8 cellular contexts compared by ENCODE assay signal in the genomic region with DNA sequence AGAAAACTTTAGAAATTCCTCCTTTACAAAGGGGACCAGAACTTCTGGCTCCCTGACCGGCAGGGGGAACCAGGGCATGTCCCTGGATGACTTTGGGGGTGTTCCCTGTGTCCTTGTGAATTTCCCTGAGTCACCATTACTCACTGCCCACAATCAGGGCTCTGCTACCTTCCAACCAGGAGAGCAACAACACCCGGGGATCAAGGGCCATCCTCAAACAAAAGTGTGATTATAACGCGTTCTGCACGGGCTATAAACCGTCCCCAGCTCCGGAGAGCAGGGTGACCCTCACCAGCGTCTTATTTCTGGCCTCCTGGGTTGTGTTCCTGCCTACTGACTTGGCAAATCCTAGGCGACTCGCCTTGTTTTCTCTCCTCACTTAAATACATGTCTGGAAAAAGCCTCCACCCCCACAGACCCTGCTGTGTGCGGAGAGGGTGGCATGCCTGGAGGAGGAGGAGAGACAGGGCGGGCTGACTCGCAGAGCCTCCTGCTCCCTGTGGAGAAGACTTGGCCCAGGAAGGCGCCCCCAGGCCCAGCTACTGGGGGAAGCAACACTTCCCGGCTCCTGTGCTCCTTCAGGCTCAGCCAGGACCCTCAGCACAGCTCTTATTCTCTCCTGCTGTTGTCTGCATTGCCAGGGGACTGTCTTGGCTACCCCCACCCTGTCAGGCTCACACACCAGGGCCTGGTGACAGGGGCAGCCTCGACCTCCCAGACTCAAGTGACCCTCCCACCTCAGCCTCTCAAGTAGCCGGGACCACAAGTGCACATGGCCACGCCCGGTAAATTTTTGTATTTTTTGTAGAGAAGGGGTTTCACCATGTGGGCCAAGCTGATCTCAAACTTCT. TPM values are rescaled to one million over a fixed set of nuclear protein-coding genes. Genes with fewer than 3 reads are reported as not detected.
DNase-seq lines count a peak whose midpoint lies in the region; ATAC-seq and TF ChIP-seq lines count a peak whose summit lies in the region.

No MANE protein-coding gene starts in this region.

- intact Hi-C loops in A673 (cut with micrococcal nuclease; ENCODE audit: unreplicated experiment), result loop anchor here (1.0 kb wide), 1 partner anchor 112 kb away; no protein-coding TSS in a partner anchor

- no peaks in the 10 kb centered on the region for H4K20me1 ChIP-seq in GM23338 (replicated peaks; ENCODE audit: insufficient read depth)
- no peaks in the 10 kb centered on the region for H4K20me1 ChIP-seq in SK-N-SH (ENCODE audit: insufficient read depth)

- peak; percentile 91 for DNase-seq in A673 (ENCODE audit: low spot score)
- peak; percentile 94 for DNase-seq in GM23338 (ENCODE audit: low spot score)
- DNase-seq in SK-N-SH, result no peak
- peak; percentile 96 for DNase-seq in fibroblast of pulmonary artery (ENCODE audit: low read depth)
- peak; percentile 39 for DNase-seq in neural crest cell (ENCODE audit: low read depth, low spot score)
- no peak for DNase-seq in activated naive CD4-positive, alpha-beta T cell treated with anti-CD3 and anti-CD28 coated beads, Interleukin-2, amount 10 ng/mL, durations not matched to agents 7 days and 5 days

- H3K27ac ChIP-seq in A673 (ENCODE audit: low read depth, low read length, poor library complexity, severe bottlenecking) (peak overlapping the region; percentile 79), GM23338 (ENCODE audit: low read depth) (peak overlapping the region; percentile 98), SK-N-SH (ENCODE audit: low read depth in 2 of 2, low read length in 1 of 2) (peak overlapping the region; percentile 72 to 96)

- H3K4me3 ChIP-seq in A673 (ENCODE audit: low read depth, low read length, poor library complexity, severe bottlenecking) (no peak overlapping the region), GM23338 (peak overlapping the region; percentile 31; the same call in 1 of the 2 replicates), SK-N-SH (ENCODE audit: low read depth in 2 of 2, low read length in 1 of 2) (peak overlapping the region in 1 of 2 experiments; percentile 42; a peak in 1 of 4 replicates), fibroblast of pulmonary artery (replicated peaks; ENCODE audit: low read depth, low read length) (no peak overlapping the region)

- peak; percentile 51 for TF ChIP-seq CTCF in A673 (conservative IDR thresholded peaks at IDR 0.05; ENCODE audit: low read depth, low read length)
- peak; percentile 72 to 82 for TF ChIP-seq CTCF in GM23338 (conservative IDR thresholded peaks at IDR 0.05; ENCODE audit: low read depth in 2 of 2)
- peak; percentile 80 for TF ChIP-seq CTCF in SK-N-SH (IDR thresholded peaks at IDR 0.05)
- peak; percentile 80 for TF ChIP-seq CTCF in fibroblast of pulmonary artery (IDR thresholded peaks at IDR 0.05; ENCODE audit: low read length, missing control alignments)
- peak; percentile 59 for TF ChIP-seq CTCF in neural crest cell (conservative IDR thresholded peaks at IDR 0.05)

- H3K9ac ChIP-seq in SK-N-SH, result peak overlapping the region; percentile 81

- H3K36me3 Mint-ChIP-seq in GM23338 (ENCODE audit: low read depth) (no peaks in the 10 kb centered on the region; the same call in 2 of the 3 replicates), neural crest cell (ENCODE audit: low read depth) (no peaks in the 10 kb centered on the region)
- no peaks in the 10 kb centered on the region for H3K36me3 Mint-ChIP-seq in activated naive CD4-positive, alpha-beta T cell treated with anti-CD3 and anti-CD28 coated beads, Interleukin-2, amount 10 ng/mL, durations not matched to agents 7 days and 5 days

- H3K4me1 ChIP-seq in A673 (ENCODE audit: insufficient read depth, low read length, poor library complexity, severe bottlenecking) (peaks cover 14% of the 10 kb centered on the region), GM23338 (ENCODE audit: insufficient read depth) (peaks cover 29% of the 10 kb centered on the region), SK-N-SH (ENCODE audit: control insufficient read depth in 1 of 2, insufficient read depth in 2 of 2, low read depth in 1 of 2, low read length in 1 of 2) (peaks cover 10 to 17% of the 10 kb centered on the region in 2 experiments; a peak in 3 of 4 replicates)

- no peaks in the 10 kb centered on the region for H3K36me3 ChIP-seq in A673 (ENCODE audit: insufficient read depth, low read length, poor library complexity, severe bottlenecking)
- no peaks in the 10 kb centered on the region for H3K36me3 ChIP-seq in GM23338 (ENCODE audit: insufficient read depth)
- no peaks in the 10 kb centered on the region for H3K36me3 ChIP-seq in SK-N-SH (replicated peaks in 1 of 2; ENCODE audit: control insufficient read depth in 1 of 2, insufficient read depth in 2 of 2, low read length in 1 of 2)

- peak overlapping the region; percentile 62 for H3K4me3 Mint-ChIP-seq in GM23338
- H3K4me3 Mint-ChIP-seq in neural crest cell, result no peak overlapping the region
- H3K4me3 Mint-ChIP-seq in activated naive CD4-positive, alpha-beta T cell treated with anti-CD3 and anti-CD28 coated beads, Interleukin-2, amount 10 ng/mL, durations not matched to agents 7 days and 5 days, result no peak overlapping the region

- POLR2A ChIA-PET in A673 (lab: Charles Lee; ENCODE audit: low non-redundant PET) (no interaction called here), SK-N-SH (lab: Yijun Ruan, JAX) (no interaction called here)

- H3K27me3 Mint-ChIP-seq in GM23338 (ENCODE audit: insufficient read depth, low read depth, poor library complexity) (peaks cover 18% of the 10 kb centered on the region), neural crest cell (ENCODE audit: low read depth) (no peaks in the 10 kb centered on the region)
- peaks cover 4% of the 10 kb centered on the region for H3K27me3 Mint-ChIP-seq in activated naive CD4-positive, alpha-beta T cell treated with anti-CD3 and anti-CD28 coated beads, Interleukin-2, amount 10 ng/mL, durations not matched to agents 7 days and 5 days

- H3K9me3 ChIP-seq in A673 (ENCODE audit: low read depth, low read length, poor library complexity, severe bottlenecking) (no peaks in the 10 kb centered on the region), SK-N-SH (no peaks in the 10 kb centered on the region)

- TSS peak; percentile 71 for BruUV-seq in A673 (replicated peaks; lab: Mats Ljungman, UMichigan)

- H3K4me1 Mint-ChIP-seq in GM23338 (peaks cover 46% of the 10 kb centered on the region), neural crest cell (peaks cover 14% of the 10 kb centered on the region)
- peaks cover 14% of the 10 kb centered on the region for H3K4me1 Mint-ChIP-seq in activated naive CD4-positive, alpha-beta T cell treated with anti-CD3 and anti-CD28 coated beads, Interleukin-2, amount 10 ng/mL, durations not matched to agents 7 days and 5 days

- TF ChIP-seq RAD21 in SK-N-SH (IDR thresholded peaks at IDR 0.05; ENCODE audit: low read length), result peak; percentile 56

- H3K4me2 ChIP-seq in GM23338, result peak overlapping the region; percentile 70
- H3K4me2 ChIP-seq in SK-N-SH, result peak overlapping the region; percentile 86

- H3K9me3 Mint-ChIP-seq in GM23338 (no peaks in the 10 kb centered on the region), neural crest cell (no peaks in the 10 kb centered on the region)
- no peaks in the 10 kb centered on the region for H3K9me3 Mint-ChIP-seq in activated naive CD4-positive, alpha-beta T cell treated with anti-CD3 and anti-CD28 coated beads, Interleukin-2, amount 10 ng/mL, durations not matched to agents 7 days and 5 days

- H3K79me2 ChIP-seq in GM23338 (replicated peaks; ENCODE audit: insufficient read depth) (no peaks in the 10 kb centered on the region), SK-N-SH (ENCODE audit: insufficient read depth) (no peaks in the 10 kb centered on the region)

- peak; percentile 83 for ATAC-seq in GM23338
- no peak for ATAC-seq in HG03045 (IDR thresholded peaks at IDR 0.05; ENCODE audit: unreplicated experiment)
- ATAC-seq in HG02884 (IDR thresholded peaks at IDR 0.05; ENCODE audit: unreplicated experiment), result no peak

- peak in 1 of 2 experiments; percentile 61; a peak in 1 of 4 replicates for TF ChIP-seq EP300 in SK-N-SH (IDR thresholded peaks at IDR 0.05; ENCODE audit: borderline replicate concordance in 1 of 2, low read depth in 1 of 2, low read length in 1 of 2)

- H3K9me2 ChIP-seq in GM23338 (ENCODE audit: insufficient read depth), result no peaks in the 10 kb centered on the region
- H3K9me2 ChIP-seq in SK-N-SH, result no peaks in the 10 kb centered on the region

- 24% methylated on average over 15 of the region's 19 CpGs for WGBS in SK-N-SH (ENCODE audit: low lambda C conversion rate)

- H3K27me3 ChIP-seq in A673 (replicated peaks; ENCODE audit: insufficient read depth, low read depth, low read length, poor library complexity) (no peaks in the 10 kb centered on the region), GM23338 (ENCODE audit: insufficient read depth) (no peaks in the 10 kb centered on the region), SK-N-SH (ENCODE audit: insufficient read depth) (no peaks in the 10 kb centered on the region)

- H3F3A ChIP-seq in GM23338 (replicated peaks; ENCODE audit: low read depth) (peaks cover 26% of the 10 kb centered on the region), SK-N-SH (replicated peaks; ENCODE audit: insufficient read depth) (peaks cover 16% of the 10 kb centered on the region)

- peak overlapping the region; percentile 100 for H3K27ac Mint-ChIP-seq in GM23338
- peak overlapping the region; percentile 95 for H3K27ac Mint-ChIP-seq in neural crest cell (ENCODE audit: unreplicated experiment)
- no peak overlapping the region for H3K27ac Mint-ChIP-seq in activated naive CD4-positive, alpha-beta T cell treated with anti-CD3 and anti-CD28 coated beads, Interleukin-2, amount 10 ng/mL, durations not matched to agents 7 days and 5 days

- CTCF ChIA-PET in A673 (lab: Charles Lee) (interaction anchor here (0.5 to 0.6 kb wide), 2 partner anchors 169 to 524 kb away, joined by 4 read pairs; no protein-coding TSS in a partner anchor), SK-N-SH (lab: Yijun Ruan, JAX) (interaction anchor here (0.6 to 36.6 kb wide), 7 partner anchors 8 to 116 kb away, joined by 3 to 678 read pairs (median 4); a partner anchor contains a TSS)
- CTCF ChIA-PET in activated naive CD4-positive, alpha-beta T cell treated with anti-CD3 and anti-CD28 coated beads, Interleukin-2, amount 10 ng/mL, durations not matched to agents 7 days and 5 days (lab: Charles Lee), result no interaction called here

- H2AFZ ChIP-seq in GM23338, result peak overlapping the region; percentile 79
- peak overlapping the region; percentile 80; the same call in 1 of the 2 replicates for H2AFZ ChIP-seq in SK-N-SH (ENCODE audit: low read depth)

TF ChIP-seq in SK-N-SH, 30 proteins besides CTCF, POLR2A, EP300 and RAD21 (continues in another document):
- TF ChIP-seq NFIC (IDR thresholded peaks at IDR 0.05; ENCODE audit: borderline replicate concordance) (peak; percentile 56; the same call in 1 of the 2 replicates), SMC3 (IDR thresholded peaks at IDR 0.05; ENCODE audit: low read depth, low read length) (peak; percentile 63), MEF2A (IDR thresholded peaks at IDR 0.05; ENCODE audit: borderline replicate concordance, low read depth) (no peak; the same call in 1 of the 2 replicates)

RNA-seq across cellular contexts. Expression of a gene that starts 54.1 kb away (rescaled TPM):
- total RNA-seq in A673 (2021) (not detected in 2 replicates), neural crest cell (not detected in 2 replicates)
- total RNA-seq in GM23338 (2014; rRNA removed; shearing (Covaris generic)), result 0.14 and 0.35 TPM in 2 replicates
- polyA plus RNA-seq in GM23338 (2016; fragmentation: Nextera tagmentation; extraction: Ambion mirVana) (0.13 and 0.16 TPM in 2 replicates), SK-N-SH (2012; rRNA removed) (not detected in 2 replicates)
- polyA plus RNA-seq in SK-N-SH (2012; cell fraction: cytosol; rRNA removed), result 0.01 TPM in 1 of 2 replicates, not detected in the other
- polyA plus RNA-seq in SK-N-SH (2012; cell fraction: nucleus; rRNA removed), result 0.13 and 0.16 TPM in 2 replicates

Comparison
In these comparisons a context has a peak if more than half of its experiments do, and no peak if none do; other contexts are left out.
1. DNase-seq: peak in A673 (single experiment), GM23338 (single experiment), fibroblast of pulmonary artery (single experiment) and neural crest cell (single experiment); none in SK-N-SH (single experiment) and activated naive CD4-positive, alpha-beta T cell treated with anti-CD3 and anti-CD28 coated beads, Interleukin-2, amount 10 ng/mL, durations not matched to agents 7 days and 5 days (single experiment).
2. Peak in every context shown above with its lines, with median percentiles within 50 percentile points of each other: H3K27ac ChIP-seq and CTCF ChIP-seq.